In genomic region chr4:187302456-187302855, GRCh38 we compare ENCODE assay signal across 21 cellular contexts.
A peak's percentile ranks its signal among the peaks of the same experiment; 100 is the strongest.
DNase-seq lines count a peak whose midpoint lies in the region; ATAC-seq lines count a peak whose summit lies in the region.
"Had no signal": no experiment of that assay in that cellular context is flagged by ENCODE, and none has a peak within 500 bp of the region (broad histone marks: within the 10 kb centered on the region; RNA-seq: fewer than 3 reads in every experiment).

No MANE protein-coding gene starts in this region.

- peak; percentile 39 for DNase-seq in GM23248
- DNase-seq in amniotic epithelial cell (ENCODE audit: low read depth): peak; percentile 25
- DNase-seq in iris pigment epithelial cell (ENCODE audit: low read depth): peak; percentile 46
- DNase-seq in stimulated activated naive CD4-positive, alpha-beta T cell treated with Interleukin-2 at 50 U/mL for 16 hours (lab: John Stamatoyannopoulos, UW): no peak
- no peak for DNase-seq in DMS 273 (lab: John Stamatoyannopoulos, UW; ENCODE audit: unreplicated experiment)
- no peak for DNase-seq in T-helper 17 cell
- DNase-seq: activated naive CD8-positive, alpha-beta T cell treated with anti-CD3 and anti-CD28 coated beads, Interleukin-2, amount 50 U/mL, for 24 hours; erythroblast; H7; naive thymus-derived CD4-positive, alpha-beta T cell; NCI-H1417 treated with DMSO at 0.1 percent for 48 hours; posterior cingulate gyrus; stimulated activated CD4-positive, alpha-beta T cell treated with anti-CD3 and anti-CD28 coated beads, Interleukin-1b, Interleukin-23, amount 100 ng/mL, for 48 hours; stimulated activated naive CD4-positive, alpha-beta T cell had no signal

- H3K9ac ChIP-seq in GM23248: no peak overlapping the region
- H3K9ac ChIP-seq: BLaER1 treated with 17β-estradiol and CSF1 and Interleukin-3, amounts not matched to agents 10 nM and 100 nM had no signal

- WGBS in GM23248 (ENCODE audit: low coverage in 1 of 2, low lambda C conversion rate in 2 of 2, missing lambda C conversion rate in 2 of 2), 2 experiments: 1 to 4% methylated on average over 4 of the region's 4 CpGs

- no peaks in the 10 kb centered on the region for H3K4me1 ChIP-seq in GM23248 (ENCODE audit: insufficient read depth)

- no peaks in the 10 kb centered on the region for H3K27me3 ChIP-seq in GM23248 (replicated peaks; ENCODE audit: insufficient read depth)
- H3K27me3 ChIP-seq: BLaER1 treated with 17β-estradiol and CSF1 and Interleukin-3, amounts not matched to agents 10 nM and 100 nM; cardiac muscle cell; tibial nerve had no signal

- no peaks in the 10 kb centered on the region for H4K20me1 ChIP-seq in GM23248 (ENCODE audit: insufficient read depth)
- H4K20me1 ChIP-seq: BLaER1 treated with 17β-estradiol and CSF1 and Interleukin-3, amounts not matched to agents 10 nM and 100 nM had no signal

- no peak overlapping the region for H3K4me3 Mint-ChIP-seq in T-helper 17 cell
- H3K4me3 Mint-ChIP-seq: activated naive CD8-positive, alpha-beta T cell treated with anti-CD3 and anti-CD28 coated beads, Interleukin-2, amount 50 U/mL, for 24 hours; naive thymus-derived CD4-positive, alpha-beta T cell had no signal

- no peaks in the 10 kb centered on the region for H3K9me3 ChIP-seq in GM23248 (ENCODE audit: low read depth)
- H3K9me3 ChIP-seq in T-helper 17 cell (ENCODE audit: control insufficient read depth, low read length, poor library complexity, severe bottlenecking): no peaks in the 10 kb centered on the region
- H3K9me3 ChIP-seq: tibial nerve had no signal

- no peaks in the 10 kb centered on the region for H3K36me3 Mint-ChIP-seq in T-helper 17 cell (ENCODE audit: low read depth)
- H3K36me3 Mint-ChIP-seq: naive thymus-derived CD4-positive, alpha-beta T cell had no signal

- no peak for ATAC-seq in GM21528 (IDR thresholded peaks at IDR 0.05; ENCODE audit: low FRiP score, unreplicated experiment)
- no peak for ATAC-seq in T-helper 17 cell
- ATAC-seq: activated naive CD8-positive, alpha-beta T cell treated with anti-CD3 and anti-CD28 coated beads, Interleukin-2, amount 50 U/mL, for 24 hours; GM12878; naive thymus-derived CD4-positive, alpha-beta T cell; Panc1 had no signal

- H3K4me1 Mint-ChIP-seq in T-helper 17 cell: no peaks in the 10 kb centered on the region
- H3K4me1 Mint-ChIP-seq: activated naive CD8-positive, alpha-beta T cell treated with anti-CD3 and anti-CD28 coated beads, Interleukin-2, amount 50 U/mL, for 24 hours; naive thymus-derived CD4-positive, alpha-beta T cell had no signal

- no peak overlapping the region for H3K27ac Mint-ChIP-seq in T-helper 17 cell
- H3K27ac Mint-ChIP-seq: activated naive CD8-positive, alpha-beta T cell treated with anti-CD3 and anti-CD28 coated beads, Interleukin-2, amount 50 U/mL, for 24 hours; activated T-helper 2 cell treated with anti-CD3 and anti-CD28 coated beads, Interferon-gamma antibody, Interleukin-2, Interleukin-4, amounts not matched to agents 10 μg/mL and 5 μg/mL and 100 μg/mL, durations not matched to agents 14 hours and 24 hours and 36 hours; naive thymus-derived CD4-positive, alpha-beta T cell had no signal

- H3F3A ChIP-seq in GM23248 (ENCODE audit: insufficient read depth): no peaks in the 10 kb centered on the region

- no peak overlapping the region for H3K4me3 ChIP-seq in GM23248
- H3K4me3 ChIP-seq: BLaER1 treated with 17β-estradiol and CSF1 and Interleukin-3, amounts not matched to agents 10 nM and 100 nM; cardiac muscle cell; GM12878; tibial nerve had no signal

- H3K27me3 Mint-ChIP-seq in T-helper 17 cell: no peaks in the 10 kb centered on the region
- H3K27me3 Mint-ChIP-seq: activated naive CD8-positive, alpha-beta T cell treated with anti-CD3 and anti-CD28 coated beads, Interleukin-2, amount 50 U/mL, for 24 hours; naive thymus-derived CD4-positive, alpha-beta T cell had no signal

- H3K27ac ChIP-seq in GM23248: peak overlapping the region; percentile 15; the same call in 1 of the 2 replicates
- H3K27ac ChIP-seq: BLaER1 treated with 17β-estradiol and CSF1 and Interleukin-3, amounts not matched to agents 10 nM and 100 nM; cardiac muscle cell had no signal

- in situ Hi-C loops in GM23248 (cut with MboI): no loop called here

- no peaks in the 10 kb centered on the region for H3K79me2 ChIP-seq in GM23248 (ENCODE audit: insufficient read depth)

- no peaks in the 10 kb centered on the region for H3K9me2 ChIP-seq in GM23248 (ENCODE audit: insufficient read depth)

- peak overlapping the region; percentile 72 for H2AFZ ChIP-seq in GM23248

- H3K4me2 ChIP-seq in GM23248 (ENCODE audit: unreplicated experiment): peak overlapping the region; percentile 29

- no peaks in the 10 kb centered on the region for H3K36me3 ChIP-seq in GM23248 (ENCODE audit: low read depth)
- H3K36me3 ChIP-seq: BLaER1 treated with 17β-estradiol and CSF1 and Interleukin-3, amounts not matched to agents 10 nM and 100 nM; cardiac muscle cell; tibial nerve had no signal

Comparison
In these comparisons a context has a peak if more than half of its experiments do, and no peak if none do; other contexts are left out.
1. DNase-seq: peak in GM23248 (single experiment), amniotic epithelial cell (single experiment) and iris pigment epithelial cell (single experiment); none in stimulated activated naive CD4-positive, alpha-beta T cell treated with Interleukin-2 at 50 U/mL for 16 hours (single experiment), DMS 273 (single experiment) and T-helper 17 cell (0 of 3).